In the genomic region with DNA sequence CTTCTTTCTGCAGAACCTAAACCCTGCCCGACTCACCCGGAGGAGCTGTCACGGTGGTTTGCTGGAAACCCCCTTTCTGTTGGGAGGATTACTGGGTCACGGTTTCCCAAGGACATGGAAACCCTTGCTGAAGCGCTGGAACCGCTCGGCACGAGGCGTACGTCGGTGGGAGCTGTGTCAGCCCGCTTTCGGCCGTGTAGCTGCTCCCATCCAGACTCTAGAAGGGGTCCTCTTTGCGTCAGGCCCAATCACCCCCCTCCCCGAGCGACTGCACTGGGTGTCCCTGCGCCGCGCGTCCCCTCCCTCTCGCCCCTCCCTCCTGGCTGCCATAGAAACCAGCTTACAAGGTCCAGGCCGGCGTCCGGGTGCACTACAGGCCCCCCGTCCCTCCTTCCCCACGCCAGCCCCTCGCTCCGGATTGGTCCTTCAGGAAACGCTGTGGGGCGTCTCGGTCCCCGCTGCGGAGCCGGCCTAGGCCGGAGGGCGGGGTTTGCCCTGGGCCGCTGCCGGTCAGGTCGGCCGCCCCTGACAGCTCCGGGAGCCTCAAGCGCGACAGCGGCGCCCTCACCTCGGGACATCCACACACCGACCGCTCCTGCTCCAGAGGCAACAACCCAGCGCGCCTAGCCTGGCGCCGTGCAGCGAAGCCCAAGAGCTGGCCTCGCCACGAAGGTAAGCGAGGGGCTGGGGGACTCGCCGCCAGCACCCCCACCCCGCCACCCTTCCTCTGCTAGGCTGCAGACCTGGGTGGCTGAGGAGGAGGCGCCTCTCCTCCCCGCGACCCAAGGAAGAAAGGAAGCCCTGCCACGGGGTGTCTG, we compare ENCODE assay signal across 9 cellular contexts. TPM values are rescaled to one million over a fixed set of nuclear protein-coding genes. Genes with fewer than 3 reads are reported as not detected.
DNase-seq lines count a peak whose midpoint lies in the region; ATAC-seq and TF ChIP-seq lines count a peak whose summit lies in the region.
"Had no signal": no experiment of that assay in that cellular context is flagged by ENCODE, and none has a peak within 500 bp of the region (broad histone marks: within the 10 kb centered on the region; RNA-seq: fewer than 3 reads in every experiment).

TSS of gene NIM1K (plus strand) at position 486 of the 818 bp plus-strand sequence. CDS start 53,551 bp downstream, outside the sequence.

- peaks cover 11 to 33% (median 23%) of the 10 kb centered on the region in 7 donors for H3K4me1 Mint-ChIP-seq in naive thymus-derived CD4-positive, alpha-beta T cell

- peak within 1 kb of the TSS; percentile 57 for H3K4me3 ChIP-seq in fibroblast of mammary gland (ENCODE audit: control insufficient read depth, low read depth, low read length)
- H3K4me3 ChIP-seq in naive thymus-derived CD4-positive, alpha-beta T cell (ENCODE audit: low read length): peak within 1 kb of the TSS; percentile 63

- H3K36me3 Mint-ChIP-seq in naive thymus-derived CD4-positive, alpha-beta T cell: peaks cover 4 to 14% (median 7%) of the 10 kb centered on the region in 5 donors

- peak within 1 kb of the TSS in 6 of 9 donors; percentile 21 to 86 (median 71) for H3K27ac Mint-ChIP-seq in naive thymus-derived CD4-positive, alpha-beta T cell

- DNase-seq in NCI-H1417 (lab: John Stamatoyannopoulos, UW): peak; percentile 70 to 85 (median 73)
- DNase-seq in NCI-H1417 treated with DMSO at 0.1 percent for 48 hours (lab: John Stamatoyannopoulos, UW): no peak
- DNase-seq in NCI-H446 treated with DMSO at 0.1 percent for 48 hours (lab: John Stamatoyannopoulos, UW): peak; percentile 41
- DNase-seq in activated T-helper 1 cell treated with Interleukin-2 at 50 U/mL for 16 hours (ENCODE audit: low read depth): peak; percentile 4
- peak; percentile 41 for DNase-seq in fibroblast of mammary gland (ENCODE audit: low read depth)
- peak in 8 of 9 donors; percentile 7 to 55 (median 16) for DNase-seq in naive thymus-derived CD4-positive, alpha-beta T cell
- peak; percentile 50 to 96 (median 82) for DNase-seq in substantia nigra (lab: John Stamatoyannopoulos, UW)

- H3K36me3 ChIP-seq in naive thymus-derived CD4-positive, alpha-beta T cell (ENCODE audit: control insufficient read depth in 2 of 3, insufficient read depth in 3 of 3, low read length in 3 of 3): no peaks in the 10 kb centered on the region

- peaks cover 4 to 18% of the 10 kb centered on the region in 2 donors for H3K4me1 ChIP-seq in naive thymus-derived CD4-positive, alpha-beta T cell (ENCODE audit: control insufficient read depth in 2 of 2, insufficient read depth in 2 of 2, low read length in 2 of 2)

- POLR2A ChIA-PET in naive thymus-derived CD4-positive, alpha-beta T cell (lab: Charles Lee): no interaction called here

- ATAC-seq in HG02852 (IDR thresholded peaks at IDR 0.05; ENCODE audit: unreplicated experiment): peak; percentile 83
- ATAC-seq in naive thymus-derived CD4-positive, alpha-beta T cell: peak; percentile 51

- peaks cover 0 to 10% (median 0%) of the 10 kb centered on the region in 11 donors for H3K9me3 Mint-ChIP-seq in naive thymus-derived CD4-positive, alpha-beta T cell

- CTCF ChIA-PET in naive thymus-derived CD4-positive, alpha-beta T cell (lab: Charles Lee): no interaction called here

- TF ChIP-seq CTCF in fibroblast of mammary gland (conservative IDR thresholded peaks at IDR 0.05; ENCODE audit: control insufficient read depth, insufficient read depth, low read depth, low read length): no peak

- H3K27me3 ChIP-seq in naive thymus-derived CD4-positive, alpha-beta T cell (ENCODE audit: control insufficient read depth in 2 of 2, insufficient read depth in 2 of 2, low read length in 2 of 2): peaks cover 0 to 5% of the 10 kb centered on the region in 2 donors

- H3K27ac ChIP-seq in naive thymus-derived CD4-positive, alpha-beta T cell (ENCODE audit: low read depth, low read length): no peak within 1 kb of the TSS
- H3K27ac ChIP-seq in substantia nigra (ENCODE audit: low read depth, low read length, poor library complexity, severe bottlenecking): peak within 1 kb of the TSS; percentile 77
- H3K27ac ChIP-seq: C4-2B had no signal

- no peaks in the 10 kb centered on the region for H3K9me3 ChIP-seq in naive thymus-derived CD4-positive, alpha-beta T cell (ENCODE audit: control insufficient read depth in 2 of 3, low read length in 3 of 3)

- H3K4me3 Mint-ChIP-seq in naive thymus-derived CD4-positive, alpha-beta T cell: peak within 1 kb of the TSS; percentile 81 to 94 (median 88)

- H3K27me3 Mint-ChIP-seq in naive thymus-derived CD4-positive, alpha-beta T cell: peaks cover 15 to 22% (median 19%) of the 10 kb centered on the region in 5 donors

- intact Hi-C loops in naive thymus-derived CD4-positive, alpha-beta T cell (cut with micrococcal nuclease): loop anchor here (1.0 to 10.0 kb wide), 8 partner anchors 43 to 293 kb away; partner anchors contain the start of genes HMGCS1 (in 1 of the 2) and TMEM267 (in 1 of the 2)

RNA-seq across cellular contexts. Expression of gene NIM1K, which starts in this region (rescaled TPM):
- total RNA-seq in naive thymus-derived CD4-positive, alpha-beta T cell: under 1 TPM; 0.40 to 0.97 (median 0.61) TPM
- polyA plus RNA-seq in naive thymus-derived CD4-positive, alpha-beta T cell: under 1 TPM; 0.18 to 0.46 TPM

Comparison
In these comparisons a context has a peak if more than half of its experiments do, and no peak if none do; other contexts are left out.
1. Peak in DNase-seq, ATAC-seq and H3K4me3 ChIP-seq in naive thymus-derived CD4-positive, alpha-beta T cell; RNA of the gene not detected or under 1 TPM.